ENCODE assay signal across 1 cellular context in genomic region chr4:176579233-176579632, GRCh38.
TF ChIP-seq lines count a peak whose summit lies in the region.

No MANE protein-coding gene starts in this region.

TF ChIP-seq in GM23338, 12 proteins besides CTCF, POLR2A, EP300 and RAD21 (continued from another document):
- TF ChIP-seq, protein P1, sequence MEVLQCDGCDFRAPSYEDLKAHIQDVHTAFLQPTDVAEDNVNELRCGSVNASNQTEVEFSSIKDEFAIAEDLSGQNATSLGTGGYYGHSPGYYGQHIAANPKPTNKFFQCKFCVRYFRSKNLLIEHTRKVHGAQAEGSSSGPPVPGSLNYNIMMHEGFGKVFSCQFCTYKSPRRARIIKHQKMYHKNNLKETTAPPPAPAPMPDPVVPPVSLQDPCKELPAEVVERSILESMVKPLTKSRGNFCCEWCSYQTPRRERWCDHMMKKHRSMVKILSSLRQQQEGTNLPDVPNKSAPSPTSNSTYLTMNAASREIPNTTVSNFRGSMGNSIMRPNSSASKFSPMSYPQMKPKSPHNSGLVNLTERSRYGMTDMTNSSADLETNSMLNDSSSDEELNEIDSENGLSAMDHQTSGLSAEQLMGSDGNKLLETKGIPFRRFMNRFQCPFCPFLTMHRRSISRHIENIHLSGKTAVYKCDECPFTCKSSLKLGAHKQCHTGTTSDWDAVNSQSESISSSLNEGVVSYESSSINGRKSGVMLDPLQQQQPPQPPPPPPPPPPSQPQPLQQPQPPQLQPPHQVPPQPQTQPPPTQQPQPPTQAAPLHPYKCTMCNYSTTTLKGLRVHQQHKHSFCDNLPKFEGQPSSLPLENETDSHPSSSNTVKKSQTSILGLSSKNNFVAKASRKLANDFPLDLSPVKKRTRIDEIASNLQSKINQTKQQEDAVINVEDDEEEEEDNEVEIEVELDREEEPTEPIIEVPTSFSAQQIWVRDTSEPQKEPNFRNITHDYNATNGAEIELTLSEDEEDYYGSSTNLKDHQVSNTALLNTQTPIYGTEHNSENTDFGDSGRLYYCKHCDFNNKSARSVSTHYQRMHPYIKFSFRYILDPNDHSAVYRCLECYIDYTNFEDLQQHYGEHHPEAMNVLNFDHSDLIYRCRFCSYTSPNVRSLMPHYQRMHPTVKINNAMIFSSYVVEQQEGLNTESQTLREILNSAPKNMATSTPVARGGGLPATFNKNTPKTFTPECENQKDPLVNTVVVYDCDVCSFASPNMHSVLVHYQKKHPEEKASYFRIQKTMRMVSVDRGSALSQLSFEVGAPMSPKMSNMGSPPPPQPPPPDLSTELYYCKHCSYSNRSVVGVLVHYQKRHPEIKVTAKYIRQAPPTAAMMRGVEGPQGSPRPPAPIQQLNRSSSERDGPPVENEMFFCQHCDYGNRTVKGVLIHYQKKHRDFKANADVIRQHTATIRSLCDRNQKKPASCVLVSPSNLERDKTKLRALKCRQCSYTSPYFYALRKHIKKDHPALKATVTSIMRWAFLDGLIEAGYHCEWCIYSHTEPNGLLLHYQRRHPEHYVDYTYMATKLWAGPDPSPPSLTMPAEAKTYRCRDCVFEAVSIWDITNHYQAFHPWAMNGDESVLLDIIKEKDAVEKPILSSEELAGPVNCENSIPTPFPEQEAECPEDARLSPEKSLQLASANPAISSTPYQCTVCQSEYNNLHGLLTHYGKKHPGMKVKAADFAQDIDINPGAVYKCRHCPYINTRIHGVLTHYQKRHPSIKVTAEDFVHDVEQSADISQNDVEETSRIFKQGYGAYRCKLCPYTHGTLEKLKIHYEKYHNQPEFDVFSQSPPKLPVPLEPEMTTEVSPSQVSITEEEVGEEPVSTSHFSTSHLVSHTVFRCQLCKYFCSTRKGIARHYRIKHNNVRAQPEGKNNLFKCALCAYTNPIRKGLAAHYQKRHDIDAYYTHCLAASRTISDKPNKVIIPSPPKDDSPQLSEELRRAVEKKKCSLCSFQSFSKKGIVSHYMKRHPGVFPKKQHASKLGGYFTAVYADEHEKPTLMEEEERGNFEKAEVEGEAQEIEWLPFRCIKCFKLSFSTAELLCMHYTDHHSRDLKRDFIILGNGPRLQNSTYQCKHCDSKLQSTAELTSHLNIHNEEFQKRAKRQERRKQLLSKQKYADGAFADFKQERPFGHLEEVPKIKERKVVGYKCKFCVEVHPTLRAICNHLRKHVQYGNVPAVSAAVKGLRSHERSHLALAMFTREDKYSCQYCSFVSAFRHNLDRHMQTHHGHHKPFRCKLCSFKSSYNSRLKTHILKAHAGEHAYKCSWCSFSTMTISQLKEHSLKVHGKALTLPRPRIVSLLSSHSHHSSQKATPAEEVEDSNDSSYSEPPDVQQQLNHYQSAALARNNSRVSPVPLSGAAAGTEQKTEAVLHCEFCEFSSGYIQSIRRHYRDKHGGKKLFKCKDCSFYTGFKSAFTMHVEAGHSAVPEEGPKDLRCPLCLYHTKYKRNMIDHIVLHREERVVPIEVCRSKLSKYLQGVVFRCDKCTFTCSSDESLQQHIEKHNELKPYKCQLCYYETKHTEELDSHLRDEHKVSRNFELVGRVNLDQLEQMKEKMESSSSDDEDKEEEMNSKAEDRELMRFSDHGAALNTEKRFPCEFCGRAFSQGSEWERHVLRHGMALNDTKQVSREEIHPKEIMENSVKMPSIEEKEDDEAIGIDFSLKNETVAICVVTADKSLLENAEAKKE (CRISPR knock-in tag; IDR thresholded peaks at IDR 0.05), result no peak
- no peak for TF ChIP-seq EZH2phosphoT487 (IDR thresholded peaks at IDR 0.05; ENCODE audit: unreplicated experiment)
- no peak for TF ChIP-seq ZNF331 (CRISPR knock-in tag; IDR thresholded peaks at IDR 0.05; ENCODE audit: low read depth)
- no peak for TF ChIP-seq CREB1 (CRISPR knock-in tag; IDR thresholded peaks at IDR 0.05; ENCODE audit: low read depth)
- TF ChIP-seq NANOG (IDR thresholded peaks at IDR 0.05; ENCODE audit: borderline replicate concordance), result no peak
- TF ChIP-seq ETS1 (IDR thresholded peaks at IDR 0.05), result no peak
- TF ChIP-seq ZNF114 (CRISPR knock-in tag; IDR thresholded peaks at IDR 0.05), result no peak
- TF ChIP-seq JUNB (IDR thresholded peaks at IDR 0.05; ENCODE audit: unreplicated experiment), result no peak
- no peak for TF ChIP-seq POLR2AphosphoS5 (IDR thresholded peaks at IDR 0.05; ENCODE audit: low read depth)
- TF ChIP-seq, protein P2, sequence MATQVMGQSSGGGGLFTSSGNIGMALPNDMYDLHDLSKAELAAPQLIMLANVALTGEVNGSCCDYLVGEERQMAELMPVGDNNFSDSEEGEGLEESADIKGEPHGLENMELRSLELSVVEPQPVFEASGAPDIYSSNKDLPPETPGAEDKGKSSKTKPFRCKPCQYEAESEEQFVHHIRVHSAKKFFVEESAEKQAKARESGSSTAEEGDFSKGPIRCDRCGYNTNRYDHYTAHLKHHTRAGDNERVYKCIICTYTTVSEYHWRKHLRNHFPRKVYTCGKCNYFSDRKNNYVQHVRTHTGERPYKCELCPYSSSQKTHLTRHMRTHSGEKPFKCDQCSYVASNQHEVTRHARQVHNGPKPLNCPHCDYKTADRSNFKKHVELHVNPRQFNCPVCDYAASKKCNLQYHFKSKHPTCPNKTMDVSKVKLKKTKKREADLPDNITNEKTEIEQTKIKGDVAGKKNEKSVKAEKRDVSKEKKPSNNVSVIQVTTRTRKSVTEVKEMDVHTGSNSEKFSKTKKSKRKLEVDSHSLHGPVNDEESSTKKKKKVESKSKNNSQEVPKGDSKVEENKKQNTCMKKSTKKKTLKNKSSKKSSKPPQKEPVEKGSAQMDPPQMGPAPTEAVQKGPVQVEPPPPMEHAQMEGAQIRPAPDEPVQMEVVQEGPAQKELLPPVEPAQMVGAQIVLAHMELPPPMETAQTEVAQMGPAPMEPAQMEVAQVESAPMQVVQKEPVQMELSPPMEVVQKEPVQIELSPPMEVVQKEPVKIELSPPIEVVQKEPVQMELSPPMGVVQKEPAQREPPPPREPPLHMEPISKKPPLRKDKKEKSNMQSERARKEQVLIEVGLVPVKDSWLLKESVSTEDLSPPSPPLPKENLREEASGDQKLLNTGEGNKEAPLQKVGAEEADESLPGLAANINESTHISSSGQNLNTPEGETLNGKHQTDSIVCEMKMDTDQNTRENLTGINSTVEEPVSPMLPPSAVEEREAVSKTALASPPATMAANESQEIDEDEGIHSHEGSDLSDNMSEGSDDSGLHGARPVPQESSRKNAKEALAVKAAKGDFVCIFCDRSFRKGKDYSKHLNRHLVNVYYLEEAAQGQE (IDR thresholded peaks at IDR 0.05; ENCODE audit: unreplicated experiment), result no peak
- TF ChIP-seq EZH2 (IDR thresholded peaks at IDR 0.05; ENCODE audit: low read depth, unreplicated experiment), result no peak
